Comparison of ENCODE assay signal across 35 cellular contexts in genomic region chr22:22418163-22418549, GRCh38.
"Had no signal": no experiment of that assay in that cellular context is flagged by ENCODE, and none has a peak within 500 bp of the region (broad histone marks: within the 10 kb centered on the region; RNA-seq: fewer than 3 reads in every experiment).

No MANE protein-coding gene starts in this region.

- H3K9ac ChIP-seq: KMS-11 had no signal

- H3K4me3 ChIP-seq: MG63 had no signal

- DNase-seq: Karpas-422, Kasumi-1, MG63, MM.1S, MV-4-11, NCI-H1048, NCI-H1092, NCI-H1092 treated with DMSO at 0.1 percent for 48 hours, NCI-H1105, NCI-H1105 treated with DMSO at 0.1 percent for 48 hours, NCI-H1417, NCI-H1417 treated with DMSO at 0.1 percent for 48 hours, NCI-H1436, NCI-H1436 treated with DMSO at 0.1 percent for 48 hours, NCI-H146, NCI-H1694, NCI-H1694 treated with DMSO at 0.1 percent for 48 hours, NCI-H187, NCI-H187 treated with DMSO at 0.1 percent for 48 hours, NCI-H1930, NCI-H2029, NCI-H2029 treated with DMSO at 0.1 percent for 48 hours, NCI-H2081, NCI-H2081 treated with DMSO at 0.1 percent for 48 hours, NCI-H2107, NCI-H2171, NCI-H2171 treated with DMSO at 0.1 percent for 48 hours, NCI-H2227 treated with DMSO at 0.1 percent for 48 hours, NCI-H226, NCI-H345, NCI-H446, NCI-H446 treated with DMSO at 0.1 percent for 48 hours, NCI-H510A, NCI-H510A treated with DMSO at 0.1 percent for 48 hours had no signal

- H3K4me2 ChIP-seq: KMS-11 had no signal

- H3K36me3 ChIP-seq: MG63 had no signal

- H3K27ac ChIP-seq: KMS-11 had no signal
